ENCODE assay signal across 20 cellular contexts in the genomic region with DNA sequence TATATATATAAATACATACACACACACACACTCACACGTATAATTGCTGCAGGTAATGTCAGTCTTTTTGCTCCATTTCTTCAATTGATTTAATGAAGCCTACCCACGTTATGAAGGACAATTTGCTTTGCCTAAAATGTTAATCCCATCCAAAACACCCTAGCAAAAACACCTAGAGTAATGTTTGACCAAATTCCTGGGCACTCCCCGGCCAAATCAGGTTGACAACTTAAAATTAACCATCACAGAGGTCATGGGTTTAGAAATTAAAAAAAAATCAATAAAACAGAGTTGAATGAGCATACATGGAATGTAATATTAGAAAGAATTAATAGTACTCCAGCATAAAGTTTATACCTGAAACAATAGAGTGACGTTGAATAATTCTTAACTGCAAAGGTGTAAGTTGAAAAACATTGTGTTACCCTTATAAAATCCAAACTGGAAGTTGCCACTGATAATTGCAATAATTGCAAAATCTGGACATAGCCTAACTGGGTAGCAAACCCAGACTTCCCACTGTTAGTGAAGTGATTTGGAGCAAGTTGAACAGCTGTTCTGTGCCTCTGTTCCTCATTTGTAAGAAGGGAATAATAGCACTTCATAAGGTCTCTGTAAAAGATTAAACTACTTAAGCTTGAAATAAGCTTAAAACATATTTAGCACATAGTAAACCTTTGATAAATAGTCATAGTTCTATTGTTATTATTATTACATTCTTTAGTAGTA.
DNase-seq lines count a peak whose midpoint lies in the region; ATAC-seq and TF ChIP-seq lines count a peak whose summit lies in the region.
"Had no signal": no experiment of that assay in that cellular context is flagged by ENCODE, and none has a peak within 500 bp of the region (broad histone marks: within the 10 kb centered on the region; RNA-seq: fewer than 3 reads in every experiment).

No MANE protein-coding gene starts in this region.

- H3K79me2 ChIP-seq in GM23248 (ENCODE audit: insufficient read depth): no peaks in the 10 kb centered on the region

- H3K27me3 Mint-ChIP-seq in activated naive CD8-positive, alpha-beta T cell treated with anti-CD3 and anti-CD28 coated beads, Interleukin-2, amount 10 ng/mL, durations not matched to agents 7 days and 5 days: no peaks in the 10 kb centered on the region
- no peaks in the 10 kb centered on the region for H3K27me3 Mint-ChIP-seq in activated naive CD8-positive, alpha-beta T cell treated with anti-CD3 and anti-CD28 coated beads for 36 hours
- no peaks in the 10 kb centered on the region for H3K27me3 Mint-ChIP-seq in activated T-helper 17 cell treated with anti-CD3 and anti-CD28 coated beads, Interleukin-2, amount 50 U/mL, for 72 hours
- H3K27me3 Mint-ChIP-seq: T-helper 17 cell had no signal

- H3K27me3 ChIP-seq in right lobe of liver: no peaks in the 10 kb centered on the region
- H3K27me3 ChIP-seq in GM23248 (replicated peaks; ENCODE audit: insufficient read depth): no peaks in the 10 kb centered on the region
- H3K27me3 ChIP-seq: SJCRH30 had no signal

- H3K4me1 ChIP-seq in right lobe of liver (peaks cover 0 to 8% (median 4%) of the 10 kb centered on the region in 4 donors), GM23248 (ENCODE audit: insufficient read depth) (no peaks in the 10 kb centered on the region)
- H3K4me1 ChIP-seq: SJCRH30 had no signal

- H3K27ac ChIP-seq in right lobe of liver (peak overlapping the region; percentile 4 to 52 (median 5)), GM23248 (no peak overlapping the region)
- H3K27ac ChIP-seq: SJCRH30 had no signal

- H2AFZ ChIP-seq in GM23248: no peak overlapping the region

- no peaks in the 10 kb centered on the region for H4K20me1 ChIP-seq in GM23248 (ENCODE audit: insufficient read depth)

- H3K9me3 ChIP-seq in right lobe of liver (no peaks in the 10 kb centered on the region), GM23248 (ENCODE audit: low read depth) (no peaks in the 10 kb centered on the region)
- H3K9me3 ChIP-seq: SJCRH30 had no signal

- no peak overlapping the region for H3K4me3 Mint-ChIP-seq in activated naive CD8-positive, alpha-beta T cell treated with anti-CD3 and anti-CD28 coated beads, Interleukin-2, amount 10 ng/mL, durations not matched to agents 7 days and 5 days
- H3K4me3 Mint-ChIP-seq in activated naive CD8-positive, alpha-beta T cell treated with anti-CD3 and anti-CD28 coated beads for 36 hours: no peak overlapping the region
- H3K4me3 Mint-ChIP-seq in activated T-helper 17 cell treated with anti-CD3 and anti-CD28 coated beads, Interleukin-2, amount 50 U/mL, for 72 hours: no peak overlapping the region
- H3K4me3 Mint-ChIP-seq: HFFc6, T-helper 17 cell had no signal

- H3F3A ChIP-seq in GM23248 (ENCODE audit: insufficient read depth): no peaks in the 10 kb centered on the region

- POLR2A ChIA-PET in activated naive CD8-positive, alpha-beta T cell treated with anti-CD3 and anti-CD28 coated beads, Interleukin-2, amount 10 ng/mL, durations not matched to agents 7 days and 5 days (lab: Charles Lee): no interaction called here

- intact Hi-C loops in right lobe of liver (cut with DNase I): no loop called here

- H3K9me2 ChIP-seq in GM23248 (ENCODE audit: insufficient read depth): no peaks in the 10 kb centered on the region

- TF ChIP-seq CTCF in right lobe of liver (IDR thresholded peaks at IDR 0.05): no peak

- H3K4me3 ChIP-seq in right lobe of liver (peak overlapping the region in 1 of 3 donors; percentile 3), GM23248 (no peak overlapping the region)
- H3K4me3 ChIP-seq: SJCRH30 had no signal

- peak; percentile 45 for ATAC-seq in activated naive CD8-positive, alpha-beta T cell treated with anti-CD3 and anti-CD28 coated beads, Interleukin-2, amount 10 ng/mL, durations not matched to agents 7 days and 5 days (ENCODE audit: low read depth)
- ATAC-seq in activated T-helper 17 cell treated with anti-CD3 and anti-CD28 coated beads, Interleukin-2, amount 50 U/mL, for 72 hours (replicated peaks): peak; percentile 12
- ATAC-seq in right lobe of liver (peak; percentile 42 to 72 (median 63)), HG03565 (IDR thresholded peaks at IDR 0.05; ENCODE audit: unreplicated experiment) (no peak)
- ATAC-seq: Panc1, T-helper 17 cell had no signal

- H3K36me3 ChIP-seq in right lobe of liver (no peaks in the 10 kb centered on the region), GM23248 (ENCODE audit: low read depth) (no peaks in the 10 kb centered on the region)
- H3K36me3 ChIP-seq: SJCRH30 had no signal

- no peaks in the 10 kb centered on the region for H3K4me1 Mint-ChIP-seq in activated naive CD8-positive, alpha-beta T cell treated with anti-CD3 and anti-CD28 coated beads, Interleukin-2, amount 10 ng/mL, durations not matched to agents 7 days and 5 days
- no peaks in the 10 kb centered on the region for H3K4me1 Mint-ChIP-seq in activated naive CD8-positive, alpha-beta T cell treated with anti-CD3 and anti-CD28 coated beads for 36 hours
- H3K4me1 Mint-ChIP-seq in activated T-helper 17 cell treated with anti-CD3 and anti-CD28 coated beads, Interleukin-2, amount 50 U/mL, for 72 hours: no peaks in the 10 kb centered on the region
- H3K4me1 Mint-ChIP-seq: T-helper 17 cell had no signal

- DNase-seq in activated naive CD8-positive, alpha-beta T cell treated with anti-CD3 and anti-CD28 coated beads, Interleukin-2, amount 10 ng/mL, durations not matched to agents 7 days and 5 days: no peak
- no peak for DNase-seq in activated naive CD8-positive, alpha-beta T cell treated with anti-CD3 and anti-CD28 coated beads for 36 hours
- DNase-seq in MV-4-11 (lab: John Stamatoyannopoulos, UW) (peak; percentile 9), right lobe of liver (no peak), GM23248 (no peak)
- no peak for DNase-seq in stimulated activated CD4-positive, alpha-beta T cell treated with anti-CD3 and anti-CD28 coated beads, Interleukin-2, amount 100 ng/mL, for 24 hours
- DNase-seq: ACHN, C1 segment of cervical spinal cord, DND-41, HFFc6, NCI-H1092 treated with DMSO at 0.1 percent for 48 hours, NCI-H187, NCI-H2171, NCI-H446, NCI-H774, T-helper 17 cell had no signal

- H3K27ac Mint-ChIP-seq in activated naive CD8-positive, alpha-beta T cell treated with anti-CD3 and anti-CD28 coated beads, Interleukin-2, amount 10 ng/mL, durations not matched to agents 7 days and 5 days: no peak overlapping the region
- H3K27ac Mint-ChIP-seq in activated naive CD8-positive, alpha-beta T cell treated with anti-CD3 and anti-CD28 coated beads for 36 hours: no peak overlapping the region
- no peak overlapping the region for H3K27ac Mint-ChIP-seq in activated T-helper 17 cell treated with anti-CD3 and anti-CD28 coated beads, Interleukin-2, amount 50 U/mL, for 72 hours
- H3K27ac Mint-ChIP-seq: HFFc6, T-helper 17 cell had no signal

- no peak overlapping the region for H3K9ac ChIP-seq in GM23248

- no peaks in the 10 kb centered on the region for H3K36me3 Mint-ChIP-seq in activated naive CD8-positive, alpha-beta T cell treated with anti-CD3 and anti-CD28 coated beads, Interleukin-2, amount 10 ng/mL, durations not matched to agents 7 days and 5 days
- no peaks in the 10 kb centered on the region for H3K36me3 Mint-ChIP-seq in activated naive CD8-positive, alpha-beta T cell treated with anti-CD3 and anti-CD28 coated beads for 36 hours
- no peaks in the 10 kb centered on the region for H3K36me3 Mint-ChIP-seq in activated T-helper 17 cell treated with anti-CD3 and anti-CD28 coated beads, Interleukin-2, amount 50 U/mL, for 72 hours (ENCODE audit: low read depth)

- no peaks in the 10 kb centered on the region for H3K9me3 Mint-ChIP-seq in activated naive CD8-positive, alpha-beta T cell treated with anti-CD3 and anti-CD28 coated beads, Interleukin-2, amount 10 ng/mL, durations not matched to agents 7 days and 5 days
- no peaks in the 10 kb centered on the region for H3K9me3 Mint-ChIP-seq in activated naive CD8-positive, alpha-beta T cell treated with anti-CD3 and anti-CD28 coated beads for 36 hours
- H3K9me3 Mint-ChIP-seq in activated T-helper 17 cell treated with anti-CD3 and anti-CD28 coated beads, Interleukin-2, amount 50 U/mL, for 72 hours: peaks cover 9% of the 10 kb centered on the region

- in situ Hi-C loops in GM23248 (cut with MboI): no loop called here

- WGBS in right lobe of liver (ENCODE audit: insufficient coverage, low coverage, low lambda C conversion rate, missing lambda C conversion rate): 25% methylated on average over 4 of the region's 4 CpGs
- 42 to 48% methylated on average over 4 of the region's 4 CpGs for WGBS in GM23248 (ENCODE audit: low coverage in 1 of 2, low lambda C conversion rate in 2 of 2, missing lambda C conversion rate in 2 of 2), 2 experiments

- no peak for TF ChIP-seq POLR2A in right lobe of liver (IDR thresholded peaks at IDR 0.05)

- H3K4me2 ChIP-seq in GM23248 (ENCODE audit: unreplicated experiment): no peak overlapping the region
